21 cellular contexts compared by ENCODE assay signal in the genomic region with DNA sequence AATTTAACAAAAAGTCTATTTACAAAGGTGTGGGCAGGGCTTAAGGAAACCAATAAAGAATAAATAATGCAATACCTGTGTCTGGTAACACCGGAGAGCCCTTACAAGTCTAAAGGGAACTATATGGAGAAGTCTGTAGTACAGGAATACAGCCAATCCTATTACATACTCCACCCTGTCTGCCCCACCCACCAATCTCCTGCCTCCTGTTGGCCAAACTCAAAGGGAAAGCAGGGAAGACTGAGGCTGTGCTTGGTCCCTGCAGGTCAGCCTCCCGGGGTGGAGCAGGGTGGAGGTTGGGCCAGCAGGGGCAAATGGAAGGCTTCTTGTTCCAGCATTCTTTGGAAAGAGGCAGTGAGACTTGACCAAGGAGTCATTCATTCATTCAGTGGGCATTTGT. TPM values are rescaled to one million over a fixed set of nuclear protein-coding genes. Genes with fewer than 3 reads are reported as not detected.
DNase-seq lines count a peak whose midpoint lies in the region; ATAC-seq and TF ChIP-seq lines count a peak whose summit lies in the region.
"Had no signal": no experiment of that assay in that cellular context is flagged by ENCODE, and none has a peak within 500 bp of the region (broad histone marks: within the 10 kb centered on the region; RNA-seq: fewer than 3 reads in every experiment).

No MANE protein-coding gene starts in this region.

- H3T11ph ChIP-seq in H9 (ENCODE audit: low read length): no peak overlapping the region

- TF ChIP-seq CTCF in H9 (conservative IDR thresholded peaks at IDR 0.05): peak; percentile 12; the same call in 1 of the 3 replicates
- no peak for TF ChIP-seq CTCF in colonic mucosa (IDR thresholded peaks at IDR 0.05)
- TF ChIP-seq CTCF in stomach (IDR thresholded peaks at IDR 0.05): no peak
- TF ChIP-seq CTCF in psoas muscle (IDR thresholded peaks at IDR 0.05): no peak
- TF ChIP-seq CTCF in neural progenitor cell (IDR thresholded peaks at IDR 0.05): no peak

- peaks cover 42 to 62% of the 10 kb centered on the region in 2 experiments for H3K4me1 Mint-ChIP-seq in H9
- H3K4me1 Mint-ChIP-seq in neural progenitor cell: peaks cover 62% of the 10 kb centered on the region

- H3K27ac Mint-ChIP-seq in H9 (no peak overlapping the region), neural progenitor cell (no peak overlapping the region)
- H3K27ac Mint-ChIP-seq: CD14-positive monocyte had no signal

- H3K4ac ChIP-seq in H9 (ENCODE audit: low read depth, low read length) (no peak overlapping the region), mesenchymal stem cell (ENCODE audit: low read depth in 1 of 2, low read length in 2 of 2) (peak overlapping the region; percentile 35 to 45)

- peaks cover 4% of the 10 kb centered on the region for H3F3A ChIP-seq in neural progenitor cell (ENCODE audit: low read depth)

- H3K4me3 Mint-ChIP-seq in H9: no peak overlapping the region
- H3K4me3 Mint-ChIP-seq in neural progenitor cell: no peak overlapping the region
- H3K4me3 Mint-ChIP-seq: CD14-positive monocyte had no signal

- H3K23ac ChIP-seq in H9 (ENCODE audit: insufficient read length, low read depth, low read length) (no peak overlapping the region), mesenchymal stem cell (ENCODE audit: low read length in 2 of 2) (no peak overlapping the region)

- H3K9me3 ChIP-seq in H9 (ENCODE audit: control insufficient read depth, low read depth, low read length): no peaks in the 10 kb centered on the region
- no peaks in the 10 kb centered on the region for H3K9me3 ChIP-seq in colonic mucosa
- no peaks in the 10 kb centered on the region for H3K9me3 ChIP-seq in mesenchymal stem cell (ENCODE audit: control insufficient read depth, low read length)
- H3K9me3 ChIP-seq in stomach: no peaks in the 10 kb centered on the region
- no peaks in the 10 kb centered on the region for H3K9me3 ChIP-seq in psoas muscle
- H3K9me3 ChIP-seq in neural progenitor cell (ENCODE audit: low read depth): no peaks in the 10 kb centered on the region
- H3K9me3 ChIP-seq: A549 had no signal

- H3K4me3 ChIP-seq in colonic mucosa (no peak overlapping the region), mesenchymal stem cell (ENCODE audit: insufficient read depth in 1 of 2, low read depth in 1 of 2, low read length in 2 of 2) (no peak overlapping the region), stomach (no peak overlapping the region), psoas muscle (no peak overlapping the region), neural progenitor cell (no peak overlapping the region)
- H3K4me3 ChIP-seq: A549 had no signal

- H2BK12ac ChIP-seq in H9 (ENCODE audit: insufficient read length, low read depth, low read length) (no peak overlapping the region), mesenchymal stem cell (ENCODE audit: low read length in 2 of 2) (peak overlapping the region; percentile 14 to 19)

- TF ChIP-seq POLR2A in stomach (IDR thresholded peaks at IDR 0.05): no peak

- no peaks in the 10 kb centered on the region for H3K36me3 ChIP-seq in colonic mucosa
- H3K36me3 ChIP-seq in mesenchymal stem cell (ENCODE audit: control insufficient read depth in 1 of 2, insufficient read depth in 2 of 2, low read depth in 1 of 2, low read length in 2 of 2): no peaks in the 10 kb centered on the region
- no peaks in the 10 kb centered on the region for H3K36me3 ChIP-seq in stomach
- H3K36me3 ChIP-seq in psoas muscle (ENCODE audit: insufficient read depth in 1 of 2, low read depth in 1 of 2): no peaks in the 10 kb centered on the region
- H3K36me3 ChIP-seq in neural progenitor cell: no peaks in the 10 kb centered on the region

- H4K91ac ChIP-seq in H9 (ENCODE audit: insufficient read length, low read depth, low read length) (no peak overlapping the region), mesenchymal stem cell (ENCODE audit: low read length) (peak overlapping the region; percentile 73)

- TF ChIP-seq EP300 in stomach (IDR thresholded peaks at IDR 0.05): no peak

- H2AFZ ChIP-seq in H9 (ENCODE audit: low read length) (no peak overlapping the region), mesenchymal stem cell (ENCODE audit: low read depth, low read length) (no peak overlapping the region), neural progenitor cell (replicated peaks) (no peak overlapping the region)

- no peak overlapping the region for H2BK5ac ChIP-seq in H9 (ENCODE audit: insufficient read length, low read length)
- no peak overlapping the region for H2BK5ac ChIP-seq in mesenchymal stem cell (ENCODE audit: low read depth, low read length, poor library complexity, severe bottlenecking)

- intact Hi-C loops in colonic mucosa (cut with DNase I): no loop called here
- intact Hi-C loops in stomach (cut with DNase I; ENCODE audit: low total_unique reads): no loop called here
- intact Hi-C loops in psoas muscle (cut with DNase I): no loop called here

- H3K4me1 ChIP-seq in H9 (ENCODE audit: insufficient read depth, low read length) (no peaks in the 10 kb centered on the region; the same call in 1 of the 2 replicates), colonic mucosa (peaks cover 4% of the 10 kb centered on the region), mesenchymal stem cell (ENCODE audit: control insufficient read depth, insufficient read depth, low read depth, low read length) (peaks cover 9% of the 10 kb centered on the region), stomach (peaks cover 39 to 93% (median 65%) of the 10 kb centered on the region in 4 donors), psoas muscle (no peaks in the 10 kb centered on the region), neural progenitor cell (peaks cover 40% of the 10 kb centered on the region)

- peak; percentile 40 for DNase-seq in H9
- peak; percentile 36 for DNase-seq in colonic mucosa
- no peak for DNase-seq in mesenchymal stem cell
- DNase-seq in stomach: no peak
- no peak for DNase-seq in psoas muscle
- DNase-seq in neural progenitor cell (ENCODE audit: low spot score): no peak
- no peak for DNase-seq in medulla oblongata (ENCODE audit: extremely low spot score)
- DNase-seq in EL: no peak
- DNase-seq: DMS 273 treated with DMSO at 0.1 percent for 48 hours; NCI-H1092; NCI-H1694; NCI-H2227 treated with DMSO at 0.1 percent for 48 hours; NCI-H526 treated with DMSO at 0.1 percent for 48 hours; NK-92 treated with Interleukin-12 subunit alpha and Interleukin-12 subunit beta, amount 100 ng/mL, for 24 hours; SHP77 treated with DMSO at 0.1 percent for 48 hours had no signal

- no peak overlapping the region for H2AK5ac ChIP-seq in H9 (ENCODE audit: insufficient read length, low read length)
- no peak overlapping the region for H2AK5ac ChIP-seq in mesenchymal stem cell (ENCODE audit: low read length, severe bottlenecking)

- H4K5ac ChIP-seq in H9 (ENCODE audit: insufficient read length, low read depth, low read length): no peak overlapping the region

- H3K9ac ChIP-seq in H9 (ENCODE audit: extremely low read depth, insufficient read length, low read length) (no peak overlapping the region), colonic mucosa (ENCODE audit: low read depth in 2 of 2, low read length in 2 of 2) (no peak overlapping the region), mesenchymal stem cell (ENCODE audit: low read length) (no peak overlapping the region), neural progenitor cell (no peak overlapping the region)
- H3K9ac ChIP-seq: KMS-11 had no signal

- no peaks in the 10 kb centered on the region for H3K23me2 ChIP-seq in H9 (ENCODE audit: insufficient read length, low read depth, low read length, poor library complexity, severe bottlenecking)

- no peak for ATAC-seq in psoas muscle
- ATAC-seq: A549 had no signal

- H3K36me3 Mint-ChIP-seq in H9 (ENCODE audit: insufficient read depth in 1 of 3, low read depth in 3 of 3) (no peaks in the 10 kb centered on the region), neural progenitor cell (no peaks in the 10 kb centered on the region)
- H3K36me3 Mint-ChIP-seq: CD14-positive monocyte had no signal

- H3K14ac ChIP-seq in H9 (ENCODE audit: insufficient read depth, low read length): no peak overlapping the region
- H3K14ac ChIP-seq in mesenchymal stem cell (ENCODE audit: low read length in 2 of 2): no peak overlapping the region

- H3K4me2 ChIP-seq in H9 (ENCODE audit: insufficient read depth, insufficient read length, low read length) (no peak overlapping the region), mesenchymal stem cell (ENCODE audit: low read length, poor library complexity, severe bottlenecking) (no peak overlapping the region), neural progenitor cell (no peak overlapping the region)
- H3K4me2 ChIP-seq: A549, KMS-11 had no signal

- no peaks in the 10 kb centered on the region for H3K79me1 ChIP-seq in H9 (ENCODE audit: insufficient read depth, low read depth, low read length, poor library complexity, severe bottlenecking)
- H3K79me1 ChIP-seq in mesenchymal stem cell (replicated peaks; ENCODE audit: low read length, poor library complexity, severe bottlenecking): no peaks in the 10 kb centered on the region

- H3K9me3 Mint-ChIP-seq in H9 (no peaks in the 10 kb centered on the region), neural progenitor cell (no peaks in the 10 kb centered on the region)

- H4K8ac ChIP-seq in H9 (replicated peaks; ENCODE audit: insufficient read length, low read depth, low read length): no peak overlapping the region
- peak overlapping the region; percentile 0 for H4K8ac ChIP-seq in mesenchymal stem cell (ENCODE audit: low read length)

- no peak overlapping the region for H2BK20ac ChIP-seq in H9 (ENCODE audit: low read depth, low read length, poor library complexity, severe bottlenecking)

- H3K27me3 ChIP-seq in H9 (ENCODE audit: insufficient read depth, low read length) (no peaks in the 10 kb centered on the region), colonic mucosa (no peaks in the 10 kb centered on the region), mesenchymal stem cell (ENCODE audit: control insufficient read depth in 1 of 2, insufficient read depth in 1 of 2, low read length in 2 of 2) (peaks cover 0 to 21% of the 10 kb centered on the region in 2 experiments), stomach (no peaks in the 10 kb centered on the region), psoas muscle (ENCODE audit: insufficient read depth in 3 of 3, low read length in 2 of 3) (peaks cover 0 to 1% (median 0%) of the 10 kb centered on the region in 3 donors), neural progenitor cell (no peaks in the 10 kb centered on the region)

- H3K79me2 ChIP-seq in H9 (ENCODE audit: insufficient read depth, low read length) (no peaks in the 10 kb centered on the region), neural progenitor cell (ENCODE audit: low read depth) (no peaks in the 10 kb centered on the region)

- WGBS in H9 (ENCODE audit: extremely low coverage, insufficient read length, low lambda C conversion rate): no CpG with 5 or more reads among the region's 2 CpGs
- 96% methylated on average over 1 of the region's 2 CpGs for WGBS in mesenchymal stem cell
- WGBS in stomach, 5 donors: 82 to 98% (median 94%) methylated on average over 2 of the region's 2 CpGs
- 88 to 95% (median 88%) methylated on average over 2 of the region's 2 CpGs for WGBS in psoas muscle, 3 donors

- H4K20me1 ChIP-seq in H9 (ENCODE audit: control insufficient read depth, insufficient read depth, insufficient read length) (no peaks in the 10 kb centered on the region), neural progenitor cell (ENCODE audit: low read depth) (no peaks in the 10 kb centered on the region)

- H3K18ac ChIP-seq in H9 (ENCODE audit: insufficient read length, low read depth, low read length) (no peak overlapping the region), mesenchymal stem cell (ENCODE audit: low read depth in 1 of 2, low read length in 2 of 2) (peak overlapping the region; percentile 45 to 81)

- H3K56ac ChIP-seq in H9 (ENCODE audit: insufficient read length, low read depth, low read length): no peak overlapping the region

- H2BK15ac ChIP-seq in H9 (ENCODE audit: low read depth, low read length): no peak overlapping the region
- no peak overlapping the region for H2BK15ac ChIP-seq in mesenchymal stem cell (ENCODE audit: low read depth, poor library complexity, severe bottlenecking)

- H3K27ac ChIP-seq in H9 (ENCODE audit: insufficient read length, low read depth, low read length) (no peak overlapping the region), colonic mucosa (no peak overlapping the region), mesenchymal stem cell (ENCODE audit: low read length, poor library complexity, severe bottlenecking) (no peak overlapping the region), stomach (peak overlapping the region in 4 of 5 donors; percentile 12 to 74 (median 38)), psoas muscle (no peak overlapping the region), neural progenitor cell (no peak overlapping the region)
- H3K27ac ChIP-seq: A549, KMS-11 had no signal

- H2BK120ac ChIP-seq in H9 (ENCODE audit: low read depth, low read length, poor library complexity, severe bottlenecking) (no peak overlapping the region), mesenchymal stem cell (ENCODE audit: low read depth, low read length) (no peak overlapping the region)

- H3K27me3 Mint-ChIP-seq in H9 (ENCODE audit: low read depth): peaks cover 8% of the 10 kb centered on the region
- peaks cover 5% of the 10 kb centered on the region for H3K27me3 Mint-ChIP-seq in neural progenitor cell (ENCODE audit: insufficient read depth, low read depth)

RNA-seq across cellular contexts. Expression of gene METTL24, which starts 31.5 kb away (rescaled TPM):
- total RNA-seq in H9 (2021): 0.35 and 0.61 TPM in 2 replicates
- 1 to 10 TPM in 1 of 2 donors, under 1 TPM in 1; 0.54 to 3.5 TPM for total RNA-seq in colonic mucosa
- 0.25 TPM for polyA plus RNA-seq in mesenchymal stem cell (2013, experiment 1 of 2)
- 0.26 TPM for polyA plus RNA-seq in mesenchymal stem cell (2013, experiment 2 of 2)
- 10 to 100 TPM in 2 of 5 donors, 1 to 10 TPM in 2, not detected in 1; 2.8 to 25.8 (median 9.5) TPM for total RNA-seq in stomach
- polyA plus RNA-seq in stomach: 1 to 10 TPM in 1 of 3 donors, under 1 TPM in 2; 0.55 to 1.7 (median 0.87) TPM
- not detected for total RNA-seq in psoas muscle
- polyA plus RNA-seq in psoas muscle: under 1 TPM in 1 of 3 donors, not detected in 2; 0.04 TPM
- 3.2 and 4.5 TPM in 2 replicates for total RNA-seq in neural progenitor cell (ENCODE audit: low replicate concordance)
- total RNA-seq: Daoy, M059J, OCI-LY7 had no signal
- polyA plus RNA-seq: A549, CD14-positive monocyte had no signal

Comparison
In these comparisons a context has a peak if more than half of its experiments do, and no peak if none do; other contexts are left out.
1. DNase-seq: peak in H9 (single experiment) and colonic mucosa (single experiment); none in mesenchymal stem cell (single experiment), stomach (single experiment), psoas muscle (0 of 2), neural progenitor cell (single experiment), medulla oblongata (single experiment) and EL (single experiment).
2. H3K27ac ChIP-seq: peak in stomach (4 of 5); none in H9 (single experiment), colonic mucosa (single experiment), mesenchymal stem cell (single experiment), psoas muscle (single experiment) and neural progenitor cell (single experiment).